Comparison of ENCODE assay signal across 1 cellular context in genomic region chr9:34991833-34992375, GRCh38.
TF ChIP-seq lines count a peak whose summit lies in the region.

No MANE protein-coding gene starts in this region.

TF ChIP-seq in GM12878, 131 proteins besides CTCF, POLR2A, EP300 and RAD21 (continued from another document):
- no peak for TF ChIP-seq PAX8 (IDR thresholded peaks at IDR 0.05)
- no peak for TF ChIP-seq PAX5 (IDR thresholded peaks at IDR 0.05; ENCODE audit: borderline replicate concordance, low read depth, low read length)
- no peak for TF ChIP-seq GABPA (IDR thresholded peaks at IDR 0.05; ENCODE audit: low read depth)
- no peak for TF ChIP-seq CHD4 (IDR thresholded peaks at IDR 0.05)
- TF ChIP-seq TCF12 (IDR thresholded peaks at IDR 0.05; ENCODE audit: low read depth, low read length), result no peak
- no peak for TF ChIP-seq ZBTB33 (IDR thresholded peaks at IDR 0.05)
- 0 out of 2 replicates have a peak, but pooled peaks have one; percentile 25 for TF ChIP-seq YY1 (IDR thresholded peaks at IDR 0.05; ENCODE audit: low read depth, low read length)
- TF ChIP-seq EGR1 (IDR thresholded peaks at IDR 0.05; ENCODE audit: borderline replicate concordance in 1 of 2, low read depth in 2 of 2, low read length in 2 of 2), result 0 out of 3 replicates have a peak, but pooled peaks of 1 of the 2 experiments have one; percentile 24
- TF ChIP-seq SREBF2 (IDR thresholded peaks at IDR 0.05; ENCODE audit: low read length), result no peak
- TF ChIP-seq CREM (IDR thresholded peaks at IDR 0.05; ENCODE audit: low read depth), result 0 out of 2 replicates have a peak, but pooled peaks have one; percentile 30
- no peak for TF ChIP-seq CREB1 (IDR thresholded peaks at IDR 0.05; ENCODE audit: low read depth)
- TF ChIP-seq JUND (IDR thresholded peaks at IDR 0.05; ENCODE audit: low read depth, low read length), result no peak
- no peak for TF ChIP-seq E2F8 (IDR thresholded peaks at IDR 0.05; ENCODE audit: low read depth, partially characterized antibody)
- no peak for TF ChIP-seq SUPT20H (IDR thresholded peaks at IDR 0.05; ENCODE audit: borderline replicate concordance, control insufficient read depth, low read depth, low read length)
- TF ChIP-seq ZNF207 (IDR thresholded peaks at IDR 0.05; ENCODE audit: borderline replicate concordance), result no peak
- TF ChIP-seq GATAD2B (conservative IDR thresholded peaks at IDR 0.05; ENCODE audit: low read depth), result no peak
- no peak for TF ChIP-seq FOXK2 (IDR thresholded peaks at IDR 0.05)
- no peak for TF ChIP-seq PBX3 (IDR thresholded peaks at IDR 0.05; ENCODE audit: insufficient replicate concordance, low read depth, low read length)
- TF ChIP-seq SIX5 (IDR thresholded peaks at IDR 0.05; ENCODE audit: low read depth, low read length, severe bottlenecking), result no peak
- TF ChIP-seq POLR2AphosphoS2 (IDR thresholded peaks at IDR 0.05; ENCODE audit: low read depth, low read length), result no peak
- TF ChIP-seq MEF2B (IDR thresholded peaks at IDR 0.05; ENCODE audit: partially characterized antibody, poor library complexity, severe bottlenecking), result peak; percentile 13
- TF ChIP-seq RUNX3 (IDR thresholded peaks at IDR 0.05; ENCODE audit: low read length), result no peak
- no peak for TF ChIP-seq CBX5 (IDR thresholded peaks at IDR 0.05; ENCODE audit: low read depth)
- no peak for TF ChIP-seq BCL11A (IDR thresholded peaks at IDR 0.05; ENCODE audit: low read depth, low read length)
- TF ChIP-seq CBFB (IDR thresholded peaks at IDR 0.05; ENCODE audit: low read depth), result 0 out of 2 replicates have a peak, but pooled peaks have one; percentile 26
- no peak for TF ChIP-seq BCLAF1 (IDR thresholded peaks at IDR 0.05)
- no peak for TF ChIP-seq HDGF (IDR thresholded peaks at IDR 0.05)
- no peak for TF ChIP-seq SRF (IDR thresholded peaks at IDR 0.05; ENCODE audit: low read depth in 2 of 2, low read length in 2 of 2)
- TF ChIP-seq SPI1 (IDR thresholded peaks at IDR 0.05; ENCODE audit: borderline replicate concordance, insufficient read depth, low read depth, low read length), result no peak
- no peak for TF ChIP-seq NR2C1 (IDR thresholded peaks at IDR 0.05)
- TF ChIP-seq USF1 (IDR thresholded peaks at IDR 0.05; ENCODE audit: borderline replicate concordance, extremely low read length, insufficient read depth, low read depth, low read length), result no peak
